ENCODE assay signal across 28 cellular contexts in genomic region chr4:124409044-124409443, GRCh38.
DNase-seq lines count a peak whose midpoint lies in the region; ATAC-seq, FAIRE-seq and TF ChIP-seq lines count a peak whose summit lies in the region.
"Had no signal": no experiment of that assay in that cellular context is flagged by ENCODE, and none has a peak within 500 bp of the region (broad histone marks: within the 10 kb centered on the region; RNA-seq: fewer than 3 reads in every experiment).

No MANE protein-coding gene starts in this region.

- TF ChIP-seq CTCF in AG10803 (conservative IDR thresholded peaks at IDR 0.05; ENCODE audit: low read length) (no peak), PC-3 (conservative IDR thresholded peaks at IDR 0.05; ENCODE audit: low read depth, low read length) (no peak), H1 (IDR thresholded peaks at IDR 0.05; ENCODE audit: control extremely low read depth in 1 of 3, insufficient read depth in 1 of 3, low read depth in 1 of 3, low read length in 3 of 3) (no peak)

- no peak overlapping the region for H2BK12ac ChIP-seq in H1 (ENCODE audit: low read depth, low read length)
- H2BK12ac ChIP-seq in neuronal stem cell (ENCODE audit: low read length) = no peak overlapping the region

- no peak overlapping the region for H3K4me3 Mint-ChIP-seq in activated T-helper 2 cell treated with anti-CD3 and anti-CD28 coated beads, Interferon-gamma antibody, Interleukin-2, Interleukin-4, amounts not matched to agents 10 μg/mL and 5 μg/mL and 100 μg/mL, durations not matched to agents 14 hours and 24 hours and 36 hours (ENCODE audit: low read depth)
- H3K4me3 Mint-ChIP-seq: CD4-positive, alpha-beta memory T cell; GM23338; naive thymus-derived CD4-positive, alpha-beta T cell; stimulated activated naive CD8-positive, alpha-beta T cell treated with anti-CD3 and anti-CD28 coated beads, Interleukin-15, amount 100 ng/mL, for 72 hours had no signal

- POLR2A ChIA-PET in PC-3 (lab: Charles Lee; ENCODE audit: unreplicated experiment) = no interaction called here
- POLR2A ChIA-PET in H1 (lab: Charles Lee; ENCODE audit: partially characterized antibody) = no interaction called here

- no peak overlapping the region for H4K5ac ChIP-seq in H1 (ENCODE audit: insufficient read length, low read depth, low read length)

- H3K79me1 ChIP-seq in H1 (ENCODE audit: low read depth, low read length) (no peaks in the 10 kb centered on the region), neuronal stem cell (ENCODE audit: low read depth, low read length) (no peaks in the 10 kb centered on the region)

- no peaks in the 10 kb centered on the region for H3K9me3 ChIP-seq in PC-3 (ENCODE audit: low read length)
- no peaks in the 10 kb centered on the region for H3K9me3 ChIP-seq in H1 (ENCODE audit: insufficient read depth in 2 of 2, low read depth in 1 of 2, low read length in 1 of 2)
- H3K9me3 ChIP-seq in neuronal stem cell (replicated peaks in 1 of 2; ENCODE audit: control insufficient read depth in 2 of 2, insufficient read depth in 1 of 2, low read depth in 1 of 2, low read length in 2 of 2) = no peaks in the 10 kb centered on the region
- H3K9me3 ChIP-seq: pancreas, thyroid gland had no signal

- H3K23ac ChIP-seq in H1 (ENCODE audit: insufficient read length) (no peak overlapping the region), neuronal stem cell (ENCODE audit: low read depth, low read length, poor library complexity) (no peak overlapping the region)

- no peak overlapping the region for H2BK20ac ChIP-seq in H1 (ENCODE audit: low read length)

- H3K4me1 Mint-ChIP-seq in activated T-helper 2 cell treated with anti-CD3 and anti-CD28 coated beads, Interferon-gamma antibody, Interleukin-2, Interleukin-4, amounts not matched to agents 10 μg/mL and 5 μg/mL and 100 μg/mL, durations not matched to agents 14 hours and 24 hours and 36 hours (ENCODE audit: low read depth) = no peaks in the 10 kb centered on the region
- H3K4me1 Mint-ChIP-seq: CD4-positive, alpha-beta memory T cell; GM23338; naive thymus-derived CD4-positive, alpha-beta T cell; stimulated activated naive CD8-positive, alpha-beta T cell treated with anti-CD3 and anti-CD28 coated beads, Interleukin-15, amount 100 ng/mL, for 72 hours had no signal

- H2BK5ac ChIP-seq in H1 (ENCODE audit: low read depth, low read length) (no peak overlapping the region), neuronal stem cell (ENCODE audit: low read length) (no peak overlapping the region)

- H2AK5ac ChIP-seq in H1 (ENCODE audit: low read depth, low read length) (no peak overlapping the region), neuronal stem cell (ENCODE audit: low read depth, low read length) (no peak overlapping the region)

- H3K27ac Mint-ChIP-seq in activated T-helper 2 cell treated with anti-CD3 and anti-CD28 coated beads, Interferon-gamma antibody, Interleukin-2, Interleukin-4, amounts not matched to agents 10 μg/mL and 5 μg/mL and 100 μg/mL, durations not matched to agents 14 hours and 24 hours and 36 hours = no peak overlapping the region
- H3K27ac Mint-ChIP-seq: CD4-positive, alpha-beta memory T cell; GM23338; naive thymus-derived CD4-positive, alpha-beta T cell; stimulated activated naive CD8-positive, alpha-beta T cell treated with anti-CD3 and anti-CD28 coated beads, Interleukin-15, amount 100 ng/mL, for 72 hours had no signal

- H3K27me3 Mint-ChIP-seq in activated T-helper 2 cell treated with anti-CD3 and anti-CD28 coated beads, Interferon-gamma antibody, Interleukin-2, Interleukin-4, amounts not matched to agents 10 μg/mL and 5 μg/mL and 100 μg/mL, durations not matched to agents 14 hours and 24 hours and 36 hours (ENCODE audit: low read depth) = no peaks in the 10 kb centered on the region
- H3K27me3 Mint-ChIP-seq: CD4-positive, alpha-beta memory T cell; naive thymus-derived CD4-positive, alpha-beta T cell; stimulated activated naive CD8-positive, alpha-beta T cell treated with anti-CD3 and anti-CD28 coated beads, Interleukin-15, amount 100 ng/mL, for 72 hours had no signal

- WGBS in H1 (ENCODE audit: extremely low coverage in 1 of 2, insufficient coverage in 1 of 2, insufficient read length in 1 of 2, insufficient replicate concordance in 2 of 2, low coverage in 1 of 2, low lambda C conversion rate in 2 of 2, missing lambda C conversion rate in 1 of 2), 2 experiments = 91% methylated on average over 4 of the region's 4 CpGs; no CpG with 5 or more reads in 1 of the 2 experiments
- no CpG with 5 or more reads among the region's 4 CpGs for WGBS in neuronal stem cell (ENCODE audit: extremely low coverage in 2 of 2, insufficient read length in 2 of 2, insufficient replicate concordance in 1 of 2), 2 donors

- H3K4me1 ChIP-seq in PC-3 (ENCODE audit: insufficient read depth, low read length) = peaks cover 49% of the 10 kb centered on the region
- H3K4me1 ChIP-seq in H1 (replicated peaks in 1 of 4; ENCODE audit: control insufficient read depth in 3 of 4, insufficient read depth in 4 of 4, low read length in 3 of 4) = no peaks in the 10 kb centered on the region
- no peaks in the 10 kb centered on the region for H3K4me1 ChIP-seq in neuronal stem cell (ENCODE audit: control insufficient read depth in 2 of 2, insufficient read depth in 1 of 2, low read depth in 1 of 2, low read length in 2 of 2)
- H3K4me1 ChIP-seq: heart right ventricle, left lung, pancreas, thyroid gland had no signal

- CTCF ChIA-PET in PC-3 (lab: Charles Lee) (interaction anchor here (0.7 kb wide), 1 partner anchor 75 kb away, joined by 3 read pairs; no protein-coding TSS in a partner anchor), H1 (lab: Charles Lee; ENCODE audit: partially characterized antibody) (no interaction called here)

- no peaks in the 10 kb centered on the region for H3K36me3 ChIP-seq in PC-3 (ENCODE audit: low read depth, low read length)
- no peaks in the 10 kb centered on the region for H3K36me3 ChIP-seq in H1 (ENCODE audit: control insufficient read depth in 2 of 4, insufficient read depth in 4 of 4, low read length in 3 of 4)
- H3K36me3 ChIP-seq in neuronal stem cell (replicated peaks in 1 of 2; ENCODE audit: control insufficient read depth in 2 of 2, insufficient read depth in 2 of 2, low read length in 2 of 2) = no peaks in the 10 kb centered on the region
- H3K36me3 ChIP-seq: heart right ventricle, left lung, pancreas, thyroid gland had no signal

- no peaks in the 10 kb centered on the region for H3F3A ChIP-seq in PC-3 (ENCODE audit: low read length, unreplicated experiment)

- H3K9me3 Mint-ChIP-seq in activated T-helper 2 cell treated with anti-CD3 and anti-CD28 coated beads, Interferon-gamma antibody, Interleukin-2, Interleukin-4, amounts not matched to agents 10 μg/mL and 5 μg/mL and 100 μg/mL, durations not matched to agents 14 hours and 24 hours and 36 hours = no peaks in the 10 kb centered on the region
- H3K9me3 Mint-ChIP-seq: GM23338 had no signal

- no peaks in the 10 kb centered on the region for H3K27me3 ChIP-seq in PC-3 (ENCODE audit: low read length)
- H3K27me3 ChIP-seq in H1 (replicated peaks in 1 of 4; ENCODE audit: control insufficient read depth in 3 of 4, extremely low read depth in 1 of 4, insufficient read depth in 3 of 4, low read length in 3 of 4) = no peaks in the 10 kb centered on the region
- no peaks in the 10 kb centered on the region for H3K27me3 ChIP-seq in neuronal stem cell (ENCODE audit: control insufficient read depth in 3 of 3, insufficient read depth in 3 of 3, low read depth in 1 of 3, low read length in 3 of 3)
- H3K27me3 ChIP-seq: foreskin keratinocyte, heart right ventricle, left lung, pancreas, thyroid gland had no signal

- no peak overlapping the region for H3K14ac ChIP-seq in H1 (ENCODE audit: insufficient read length)
- no peak overlapping the region for H3K14ac ChIP-seq in neuronal stem cell (ENCODE audit: low read length)

- peak overlapping the region; percentile 81 for H3K27ac ChIP-seq in PC-3 (ENCODE audit: low read length)
- H3K27ac ChIP-seq in H1 (ENCODE audit: low read depth, low read length) = no peak overlapping the region
- no peak overlapping the region for H3K27ac ChIP-seq in neuronal stem cell (replicated peaks; ENCODE audit: low read length)
- H3K27ac ChIP-seq: foreskin keratinocyte, heart right ventricle, left lung, pancreas, RWPE1, SK-N-MC, thyroid gland had no signal

- H2BK120ac ChIP-seq in H1 (replicated peaks; ENCODE audit: low read depth, low read length) (no peak overlapping the region), neuronal stem cell (ENCODE audit: low read depth, low read length) (no peak overlapping the region)

- no peak for TF ChIP-seq EP300 in H1 (IDR thresholded peaks at IDR 0.05; ENCODE audit: borderline replicate concordance in 1 of 2, low read depth in 2 of 2, low read length in 2 of 2)

- H3K36me3 Mint-ChIP-seq in activated T-helper 2 cell treated with anti-CD3 and anti-CD28 coated beads, Interferon-gamma antibody, Interleukin-2, Interleukin-4, amounts not matched to agents 10 μg/mL and 5 μg/mL and 100 μg/mL, durations not matched to agents 14 hours and 24 hours and 36 hours (ENCODE audit: low read depth) = no peaks in the 10 kb centered on the region
- H3K36me3 Mint-ChIP-seq: CD4-positive, alpha-beta memory T cell; naive thymus-derived CD4-positive, alpha-beta T cell had no signal

- BruUV-seq in PC-3 (replicated peaks; lab: Mats Ljungman, UMichigan) = no TSS peak

- no peak overlapping the region for H2BK15ac ChIP-seq in H1 (ENCODE audit: low read length)
- H2BK15ac ChIP-seq in neuronal stem cell (ENCODE audit: low read length) = no peak overlapping the region

- H4K91ac ChIP-seq in H1 (replicated peaks; ENCODE audit: insufficient read length, low read length) = no peak overlapping the region
- no peak overlapping the region for H4K91ac ChIP-seq in neuronal stem cell (ENCODE audit: low read depth, low read length, poor library complexity)

- intact Hi-C loops in PC-3 (cut with micrococcal nuclease) = no loop called here
- intact Hi-C loops in activated T-helper 2 cell treated with anti-CD3 and anti-CD28 coated beads, Interferon-gamma antibody, Interleukin-2, Interleukin-4, amounts not matched to agents 10 μg/mL and 5 μg/mL and 100 μg/mL, durations not matched to agents 14 hours and 24 hours and 36 hours (cut with micrococcal nuclease) = no loop called here

- DNase-seq in AG10803 (ENCODE audit: low read depth) (peak; percentile 22), PC-3 (peak; percentile 69), H1 (ENCODE audit: low read depth in 1 of 2, low spot score in 2 of 2) (no peak), neuronal stem cell (ENCODE audit: low spot score) (no peak), NOMO-1 treated with DMSO at 0.1 percent for 48 hours (lab: John Stamatoyannopoulos, UW; ENCODE audit: unreplicated experiment) (no peak)
- DNase-seq in activated T-helper 2 cell treated with anti-CD3 and anti-CD28 coated beads, Interferon-gamma antibody, Interleukin-2, Interleukin-4, amounts not matched to agents 10 μg/mL and 5 μg/mL and 100 μg/mL, durations not matched to agents 14 hours and 24 hours and 36 hours (ENCODE audit: low spot score) = no peak
- DNase-seq in activated CD8-positive, alpha-beta memory T cell treated with anti-CD3 and anti-CD28 coated beads, Interleukin-2, amount 50 U/mL, for 4 hours = no peak
- DNase-seq: activated CD4-positive, alpha-beta T cell treated with anti-CD3 and anti-CD28 coated beads for 4 hours; activated naive CD4-positive, alpha-beta T cell treated with Interleukin-2 at 50 U/mL for 16 hours; activated T-cell treated with anti-CD3 and anti-CD28 coated beads, Interleukin-2, amount 50 U/mL, for 48 hours; amygdala; CD4-positive, alpha-beta memory T cell; foreskin keratinocyte; heart right ventricle; Karpas-422; left lung; naive thymus-derived CD4-positive, alpha-beta T cell; NCI-H187; NCI-H526; pancreas; stimulated activated naive CD8-positive, alpha-beta T cell treated with anti-CD3 and anti-CD28 coated beads, Interleukin-15, amount 100 ng/mL, for 72 hours; T-helper 2 cell; thyroid gland had no signal

- H4K8ac ChIP-seq in H1 (ENCODE audit: extremely low read depth, insufficient read depth, low read length) (no peak overlapping the region), neuronal stem cell (ENCODE audit: low read depth, low read length) (no peak overlapping the region)

- no peak for FAIRE-seq in H1 (lab: Jason Lieb, UNC)

- ATAC-seq in PC-3 (peak; percentile 73), GM18907 (IDR thresholded peaks at IDR 0.05; ENCODE audit: unreplicated experiment) (no peak)
- ATAC-seq: foreskin keratinocyte; GM23338; heart right ventricle; left lung; naive thymus-derived CD4-positive, alpha-beta T cell; pancreas; sciatic nerve; stimulated activated naive CD8-positive, alpha-beta T cell treated with anti-CD3 and anti-CD28 coated beads, Interleukin-15, amount 100 ng/mL, for 72 hours had no signal

- H3K4me3 ChIP-seq in AG10803 (ENCODE audit: low read length) = no peak overlapping the region
- peak overlapping the region; percentile 9; the same call in 1 of the 2 replicates for H3K4me3 ChIP-seq in PC-3 (ENCODE audit: low read length)
- no peak overlapping the region for H3K4me3 ChIP-seq in H1 (ENCODE audit: extremely low read depth in 1 of 4, insufficient read depth in 2 of 4, low read depth in 3 of 4, low read length in 4 of 4)
- H3K4me3 ChIP-seq in neuronal stem cell (ENCODE audit: low read length in 2 of 2) = no peak overlapping the region
- H3K4me3 ChIP-seq: GM23338, heart right ventricle, left lung, pancreas, SK-N-MC, thyroid gland had no signal

- H4K20me1 ChIP-seq in PC-3 (ENCODE audit: low read length) (no peaks in the 10 kb centered on the region), H1 (replicated peaks in 1 of 2; ENCODE audit: control insufficient read depth in 1 of 2, insufficient read depth in 2 of 2, low read length in 2 of 2) (no peaks in the 10 kb centered on the region)

- TF ChIP-seq RAD21 in H1 (IDR thresholded peaks at IDR 0.05 in 1 of 2, conservative IDR thresholded peaks at IDR 0.05 in 1 of 2; ENCODE audit: low read depth in 2 of 2, low read length in 2 of 2) = no peak

- no peaks in the 10 kb centered on the region for H3K23me2 ChIP-seq in H1 (ENCODE audit: low read depth, low read length)

- H3K79me2 ChIP-seq in PC-3 (ENCODE audit: low read length) = no peaks in the 10 kb centered on the region
- H3K79me2 ChIP-seq in H1 (ENCODE audit: control insufficient read depth in 1 of 2, insufficient read depth in 2 of 2, low read length in 2 of 2) = no peaks in the 10 kb centered on the region

- H3K9ac ChIP-seq in PC-3 (ENCODE audit: low read length) (peak overlapping the region; percentile 13; the same call in 1 of the 2 replicates), H1 (replicated peaks in 1 of 4; ENCODE audit: extremely low read depth in 1 of 4, low read depth in 3 of 4, low read length in 3 of 4) (no peak overlapping the region), neuronal stem cell (ENCODE audit: low read depth, low read length, poor library complexity) (no peak overlapping the region)

- no peak overlapping the region for H3K56ac ChIP-seq in H1 (replicated peaks; ENCODE audit: insufficient read length, low read depth, low read length)

- H2AFZ ChIP-seq in PC-3 (ENCODE audit: low read length) (peak overlapping the region; percentile 29), H1 (ENCODE audit: low read length) (0 out of 2 replicates have a peak overlapping the region, but pooled peaks have one; percentile 8), neuronal stem cell (ENCODE audit: low read length) (peak overlapping the region; percentile 56)
- H2AFZ ChIP-seq: GM23338 had no signal

- no peaks in the 10 kb centered on the region for H3K9me2 ChIP-seq in PC-3 (replicated peaks; ENCODE audit: low read length)

- peak overlapping the region; percentile 51 for H3K4me2 ChIP-seq in PC-3 (ENCODE audit: low read length)
- no peak overlapping the region for H3K4me2 ChIP-seq in H1 (ENCODE audit: insufficient read depth in 1 of 2, low read depth in 2 of 2, low read length in 2 of 2)
- H3K4me2 ChIP-seq in neuronal stem cell (ENCODE audit: insufficient read depth, low read length, poor library complexity, severe bottlenecking) = no peak overlapping the region
- H3K4me2 ChIP-seq: GM23338 had no signal

- no peak overlapping the region for H3K4ac ChIP-seq in H1 (replicated peaks; ENCODE audit: insufficient read length, low read depth, low read length)
- no peak overlapping the region for H3K4ac ChIP-seq in neuronal stem cell (ENCODE audit: low read length)

- H3K18ac ChIP-seq in H1 (ENCODE audit: extremely low read depth, low read length) (no peak overlapping the region), neuronal stem cell (ENCODE audit: low read length) (no peak overlapping the region)

- no peak for TF ChIP-seq POLR2A in H1 (IDR thresholded peaks at IDR 0.05; ENCODE audit: control extremely low read depth in 1 of 2, low read depth in 2 of 2, low read length in 2 of 2)

Comparison
In these comparisons a context has a peak if more than half of its experiments do, and no peak if none do; other contexts are left out.
1. DNase-seq: peak in AG10803 (single experiment) and PC-3 (single experiment); none in H1 (0 of 2), neuronal stem cell (single experiment), activated T-helper 2 cell treated with anti-CD3 and anti-CD28 coated beads, Interferon-gamma antibody, Interleukin-2, Interleukin-4, amounts not matched to agents 10 μg/mL and 5 μg/mL and 100 μg/mL, durations not matched to agents 14 hours and 24 hours and 36 hours (single experiment), NOMO-1 treated with DMSO at 0.1 percent for 48 hours (single experiment) and activated CD8-positive, alpha-beta memory T cell treated with anti-CD3 and anti-CD28 coated beads, Interleukin-2, amount 50 U/mL, for 4 hours (single experiment).
2. Peak in every context shown above with its lines, with median percentiles within 50 percentile points of each other: H2AFZ ChIP-seq.